ENCODE assay signal across 23 cellular contexts in genomic region chr22:40153705-40154104, GRCh38.
"Had no signal": no experiment of that assay in that cellular context is flagged by ENCODE, and none has a peak within 500 bp of the region (broad histone marks: within the 10 kb centered on the region; RNA-seq: fewer than 3 reads in every experiment).

No MANE protein-coding gene starts in this region.

- H3K4me3 ChIP-seq: breast epithelium, Peyer's patch, SJSA1 had no signal

- H3K9ac ChIP-seq: KMS-11 had no signal

- H3K36me3 ChIP-seq: breast epithelium, Peyer's patch, SJSA1 had no signal

- H3K9me3 ChIP-seq: breast epithelium, Peyer's patch, SJSA1 had no signal

- H3K27ac ChIP-seq: breast epithelium, KMS-11, Peyer's patch, SJSA1 had no signal

- H3K27me3 Mint-ChIP-seq: activated CD4-positive, alpha-beta memory T cell treated with anti-CD3 and anti-CD28 coated beads, Interleukin-2, amount 10 ng/mL, durations not matched to agents 7 days and 5 days; activated CD4-positive, alpha-beta T cell treated with anti-CD3 and anti-CD28 coated beads for 36 hours; activated naive CD8-positive, alpha-beta T cell treated with anti-CD3 and anti-CD28 coated beads, Interleukin-2, amount 10 ng/mL, durations not matched to agents 7 days and 5 days; activated T-helper 17 cell treated with anti-CD3 and anti-CD28 coated beads, Interleukin-2, amount 50 U/mL, for 72 hours had no signal

- ATAC-seq: activated CD4-positive, alpha-beta T cell treated with anti-CD3 and anti-CD28 coated beads for 36 hours; activated T-helper 17 cell treated with anti-CD3 and anti-CD28 coated beads, Interleukin-2, amount 50 U/mL, for 72 hours had no signal

- H3K27ac Mint-ChIP-seq: activated CD4-positive, alpha-beta memory T cell treated with anti-CD3 and anti-CD28 coated beads, Interleukin-2, amount 10 ng/mL, durations not matched to agents 7 days and 5 days; activated CD4-positive, alpha-beta T cell treated with anti-CD3 and anti-CD28 coated beads for 36 hours; activated naive CD4-positive, alpha-beta T cell treated with anti-CD3 and anti-CD28 coated beads for 36 hours; activated naive CD8-positive, alpha-beta T cell treated with anti-CD3 and anti-CD28 coated beads, Interleukin-2, amount 10 ng/mL, durations not matched to agents 7 days and 5 days; T-helper 1 cell treated with Interleukin-12 subunit alpha and Interleukin-12 subunit beta and Interleukin-4 antibody, amounts not matched to agents 30 μg/mL and 1 μg/mL, for 36 hours had no signal

- DNase-seq: activated CD4-positive, alpha-beta memory T cell treated with anti-CD3 and anti-CD28 coated beads, Interleukin-2, amount 10 ng/mL, durations not matched to agents 7 days and 5 days; activated CD4-positive, alpha-beta T cell treated with anti-CD3 and anti-CD28 coated beads for 36 hours; activated CD4-positive, alpha-beta T cell treated with anti-CD3 and anti-CD28 coated beads, Interleukin-2, amount 50 U/mL, for 1 hour; activated gamma-delta T cell; activated naive CD4-positive, alpha-beta T cell treated with anti-CD3 and anti-CD28 coated beads for 36 hours; activated naive CD8-positive, alpha-beta T cell treated with anti-CD3 and anti-CD28 coated beads, Interleukin-2, amount 10 ng/mL, durations not matched to agents 7 days and 5 days; activated T-cell treated with anti-CD3 and anti-CD28 coated beads for 4 hours; activated T-cell treated with anti-CD3 and anti-CD28 coated beads, Interleukin-2, amount 50 U/mL, for 48 hours; aorta; caudate nucleus; NCI-H1092; NCI-H1694; NCI-H2029; NCI-H2107; NCI-H510A treated with DMSO at 0.1 percent for 48 hours; Peyer's patch; SHP77; T-helper 9 cell had no signal

- H3K4me3 Mint-ChIP-seq: activated CD4-positive, alpha-beta memory T cell treated with anti-CD3 and anti-CD28 coated beads, Interleukin-2, amount 10 ng/mL, durations not matched to agents 7 days and 5 days; activated CD4-positive, alpha-beta T cell treated with anti-CD3 and anti-CD28 coated beads for 36 hours; activated naive CD4-positive, alpha-beta T cell treated with anti-CD3 and anti-CD28 coated beads for 36 hours; activated naive CD8-positive, alpha-beta T cell treated with anti-CD3 and anti-CD28 coated beads, Interleukin-2, amount 10 ng/mL, durations not matched to agents 7 days and 5 days; activated T-helper 17 cell treated with anti-CD3 and anti-CD28 coated beads, Interleukin-2, amount 50 U/mL, for 72 hours; T-helper 1 cell treated with Interleukin-12 subunit alpha and Interleukin-12 subunit beta and Interleukin-4 antibody, amounts not matched to agents 30 μg/mL and 1 μg/mL, for 36 hours had no signal

- H3K9me3 Mint-ChIP-seq: activated CD4-positive, alpha-beta memory T cell treated with anti-CD3 and anti-CD28 coated beads, Interleukin-2, amount 10 ng/mL, durations not matched to agents 7 days and 5 days; activated naive CD4-positive, alpha-beta T cell treated with anti-CD3 and anti-CD28 coated beads for 36 hours; activated naive CD8-positive, alpha-beta T cell treated with anti-CD3 and anti-CD28 coated beads, Interleukin-2, amount 10 ng/mL, durations not matched to agents 7 days and 5 days; activated T-helper 17 cell treated with anti-CD3 and anti-CD28 coated beads, Interleukin-2, amount 50 U/mL, for 72 hours; T-helper 1 cell treated with Interleukin-12 subunit alpha and Interleukin-12 subunit beta and Interleukin-4 antibody, amounts not matched to agents 30 μg/mL and 1 μg/mL, for 36 hours had no signal
